ENCODE assay signal across 8 cellular contexts in the genomic region with DNA sequence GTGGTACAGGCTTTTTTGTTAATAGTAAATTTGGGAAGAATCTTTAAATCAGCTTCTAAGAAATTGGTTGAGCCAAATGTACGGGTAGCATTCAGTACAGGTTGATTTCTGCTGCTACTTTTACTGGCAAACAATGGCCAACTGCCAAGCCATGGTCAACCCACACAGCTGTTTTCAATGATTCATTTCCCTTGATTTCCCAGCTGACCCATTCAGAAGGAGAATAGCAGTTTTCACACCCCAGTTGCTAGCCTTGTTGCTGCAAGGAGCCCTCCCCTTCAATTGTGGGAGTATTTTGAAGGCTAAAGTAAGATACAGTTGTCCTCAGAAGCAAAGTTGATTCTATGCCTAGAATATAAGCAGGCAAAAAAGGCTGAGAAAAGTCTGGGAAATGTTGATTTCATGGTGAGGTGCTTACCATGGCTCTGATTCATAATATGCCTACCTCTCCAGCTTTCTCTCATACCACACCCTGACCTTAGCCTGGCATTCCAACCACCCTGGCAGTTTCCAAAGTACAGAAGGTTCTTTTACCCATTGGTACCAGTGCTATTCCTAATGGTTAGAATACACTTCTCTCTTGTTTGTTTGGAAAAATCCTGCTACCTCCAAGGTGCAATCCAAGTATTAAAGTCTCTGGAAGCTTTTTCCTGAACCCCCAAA.
DNase-seq lines count a peak whose midpoint lies in the region; ATAC-seq lines count a peak whose summit lies in the region.

No MANE protein-coding gene starts in this region.

- no peaks in the 10 kb centered on the region for H3K9me3 Mint-ChIP-seq in activated CD4-positive, alpha-beta T cell treated with anti-CD3 and anti-CD28 coated beads, Interleukin-2, amount 10 ng/mL, durations not matched to agents 7 days and 5 days

- intact Hi-C loops in posterior vena cava (cut with DNase I) = no loop called here

- in situ Hi-C loops in G401 (cut with HindIII; ENCODE audit: low sequenced_read_pairs) = no loop called here

- H3K4me1 Mint-ChIP-seq in activated CD4-positive, alpha-beta T cell treated with anti-CD3 and anti-CD28 coated beads, Interleukin-2, amount 10 ng/mL, durations not matched to agents 7 days and 5 days = peaks cover 15% of the 10 kb centered on the region

- DNase-seq in activated CD4-positive, alpha-beta T cell treated with anti-CD3 and anti-CD28 coated beads for 48 hours = peak; percentile 18
- DNase-seq in activated CD4-positive, alpha-beta T cell treated with anti-CD3 and anti-CD28 coated beads, Interleukin-2, amount 10 ng/mL, durations not matched to agents 7 days and 5 days = no peak
- peak; percentile 48 for DNase-seq in RKO (ENCODE audit: low spot score)
- peak; percentile 91 for DNase-seq in fibroblast of the conjunctiva (ENCODE audit: low read depth)
- peak; percentile 90 for DNase-seq in posterior vena cava (ENCODE audit: low spot score)
- DNase-seq in G401 (ENCODE audit: low spot score) = no peak

- POLR2A ChIA-PET in activated CD4-positive, alpha-beta T cell treated with anti-CD3 and anti-CD28 coated beads, Interleukin-2, amount 10 ng/mL, durations not matched to agents 7 days and 5 days (lab: Charles Lee) = interaction anchor here (0.6 kb wide), 1 partner anchor 68 kb away, joined by 3 read pairs; no protein-coding TSS in a partner anchor

- H3K27ac Mint-ChIP-seq in activated CD4-positive, alpha-beta T cell treated with anti-CD3 and anti-CD28 coated beads, Interleukin-2, amount 10 ng/mL, durations not matched to agents 7 days and 5 days = no peak overlapping the region

- H3K36me3 Mint-ChIP-seq in activated CD4-positive, alpha-beta T cell treated with anti-CD3 and anti-CD28 coated beads, Interleukin-2, amount 10 ng/mL, durations not matched to agents 7 days and 5 days (ENCODE audit: low read depth) = no peaks in the 10 kb centered on the region

- H3K27me3 Mint-ChIP-seq in activated CD4-positive, alpha-beta T cell treated with anti-CD3 and anti-CD28 coated beads, Interleukin-2, amount 10 ng/mL, durations not matched to agents 7 days and 5 days = no peaks in the 10 kb centered on the region

- no peak overlapping the region for H3K4me3 Mint-ChIP-seq in activated CD4-positive, alpha-beta T cell treated with anti-CD3 and anti-CD28 coated beads, Interleukin-2, amount 10 ng/mL, durations not matched to agents 7 days and 5 days

- CTCF ChIA-PET in activated CD4-positive, alpha-beta T cell treated with anti-CD3 and anti-CD28 coated beads, Interleukin-2, amount 10 ng/mL, durations not matched to agents 7 days and 5 days (lab: Charles Lee) = interaction anchor here (0.7 to 1.7 kb wide), 4 partner anchors 10 to 35 kb away, joined by 3 to 4 read pairs (median 4); no protein-coding TSS in a partner anchor

- ATAC-seq in GM21381 (IDR thresholded peaks at IDR 0.05; ENCODE audit: unreplicated experiment) (no peak), HG02610 (IDR thresholded peaks at IDR 0.05; ENCODE audit: unreplicated experiment) (no peak)

Comparison
In these comparisons a context has a peak if more than half of its experiments do, and no peak if none do; other contexts are left out.
1. DNase-seq: peak in activated CD4-positive, alpha-beta T cell treated with anti-CD3 and anti-CD28 coated beads for 48 hours (single experiment), RKO (single experiment), fibroblast of the conjunctiva (single experiment) and posterior vena cava (single experiment); none in activated CD4-positive, alpha-beta T cell treated with anti-CD3 and anti-CD28 coated beads, Interleukin-2, amount 10 ng/mL, durations not matched to agents 7 days and 5 days (single experiment) and G401 (single experiment).